Comparison of ENCODE assay signal across 3 cellular contexts in the genomic region with DNA sequence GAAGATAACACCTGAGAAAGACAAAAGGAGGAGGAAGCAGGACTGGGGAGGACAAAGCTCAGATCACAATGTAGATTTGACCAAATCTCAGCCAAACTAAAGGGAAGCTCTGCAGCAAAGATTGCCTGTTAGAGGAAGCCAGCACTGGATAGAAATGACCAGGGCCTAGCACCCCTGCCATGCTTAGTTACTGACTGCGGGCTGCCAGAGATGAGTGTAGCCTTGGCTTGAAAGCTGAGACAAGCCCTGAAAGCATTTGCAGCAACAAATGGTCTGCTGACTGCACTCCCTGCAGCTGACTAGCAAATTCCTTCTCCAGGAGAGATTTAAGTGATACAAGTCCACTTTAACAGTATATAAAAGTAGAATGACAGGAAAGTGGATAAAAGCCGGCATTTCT.
TF ChIP-seq lines count a peak whose summit lies in the region.

No MANE protein-coding gene starts in this region.

TF ChIP-seq in GM23338, 12 proteins besides CTCF, POLR2A, EP300 and RAD21 (continues in another document):
- TF ChIP-seq, protein P1, sequence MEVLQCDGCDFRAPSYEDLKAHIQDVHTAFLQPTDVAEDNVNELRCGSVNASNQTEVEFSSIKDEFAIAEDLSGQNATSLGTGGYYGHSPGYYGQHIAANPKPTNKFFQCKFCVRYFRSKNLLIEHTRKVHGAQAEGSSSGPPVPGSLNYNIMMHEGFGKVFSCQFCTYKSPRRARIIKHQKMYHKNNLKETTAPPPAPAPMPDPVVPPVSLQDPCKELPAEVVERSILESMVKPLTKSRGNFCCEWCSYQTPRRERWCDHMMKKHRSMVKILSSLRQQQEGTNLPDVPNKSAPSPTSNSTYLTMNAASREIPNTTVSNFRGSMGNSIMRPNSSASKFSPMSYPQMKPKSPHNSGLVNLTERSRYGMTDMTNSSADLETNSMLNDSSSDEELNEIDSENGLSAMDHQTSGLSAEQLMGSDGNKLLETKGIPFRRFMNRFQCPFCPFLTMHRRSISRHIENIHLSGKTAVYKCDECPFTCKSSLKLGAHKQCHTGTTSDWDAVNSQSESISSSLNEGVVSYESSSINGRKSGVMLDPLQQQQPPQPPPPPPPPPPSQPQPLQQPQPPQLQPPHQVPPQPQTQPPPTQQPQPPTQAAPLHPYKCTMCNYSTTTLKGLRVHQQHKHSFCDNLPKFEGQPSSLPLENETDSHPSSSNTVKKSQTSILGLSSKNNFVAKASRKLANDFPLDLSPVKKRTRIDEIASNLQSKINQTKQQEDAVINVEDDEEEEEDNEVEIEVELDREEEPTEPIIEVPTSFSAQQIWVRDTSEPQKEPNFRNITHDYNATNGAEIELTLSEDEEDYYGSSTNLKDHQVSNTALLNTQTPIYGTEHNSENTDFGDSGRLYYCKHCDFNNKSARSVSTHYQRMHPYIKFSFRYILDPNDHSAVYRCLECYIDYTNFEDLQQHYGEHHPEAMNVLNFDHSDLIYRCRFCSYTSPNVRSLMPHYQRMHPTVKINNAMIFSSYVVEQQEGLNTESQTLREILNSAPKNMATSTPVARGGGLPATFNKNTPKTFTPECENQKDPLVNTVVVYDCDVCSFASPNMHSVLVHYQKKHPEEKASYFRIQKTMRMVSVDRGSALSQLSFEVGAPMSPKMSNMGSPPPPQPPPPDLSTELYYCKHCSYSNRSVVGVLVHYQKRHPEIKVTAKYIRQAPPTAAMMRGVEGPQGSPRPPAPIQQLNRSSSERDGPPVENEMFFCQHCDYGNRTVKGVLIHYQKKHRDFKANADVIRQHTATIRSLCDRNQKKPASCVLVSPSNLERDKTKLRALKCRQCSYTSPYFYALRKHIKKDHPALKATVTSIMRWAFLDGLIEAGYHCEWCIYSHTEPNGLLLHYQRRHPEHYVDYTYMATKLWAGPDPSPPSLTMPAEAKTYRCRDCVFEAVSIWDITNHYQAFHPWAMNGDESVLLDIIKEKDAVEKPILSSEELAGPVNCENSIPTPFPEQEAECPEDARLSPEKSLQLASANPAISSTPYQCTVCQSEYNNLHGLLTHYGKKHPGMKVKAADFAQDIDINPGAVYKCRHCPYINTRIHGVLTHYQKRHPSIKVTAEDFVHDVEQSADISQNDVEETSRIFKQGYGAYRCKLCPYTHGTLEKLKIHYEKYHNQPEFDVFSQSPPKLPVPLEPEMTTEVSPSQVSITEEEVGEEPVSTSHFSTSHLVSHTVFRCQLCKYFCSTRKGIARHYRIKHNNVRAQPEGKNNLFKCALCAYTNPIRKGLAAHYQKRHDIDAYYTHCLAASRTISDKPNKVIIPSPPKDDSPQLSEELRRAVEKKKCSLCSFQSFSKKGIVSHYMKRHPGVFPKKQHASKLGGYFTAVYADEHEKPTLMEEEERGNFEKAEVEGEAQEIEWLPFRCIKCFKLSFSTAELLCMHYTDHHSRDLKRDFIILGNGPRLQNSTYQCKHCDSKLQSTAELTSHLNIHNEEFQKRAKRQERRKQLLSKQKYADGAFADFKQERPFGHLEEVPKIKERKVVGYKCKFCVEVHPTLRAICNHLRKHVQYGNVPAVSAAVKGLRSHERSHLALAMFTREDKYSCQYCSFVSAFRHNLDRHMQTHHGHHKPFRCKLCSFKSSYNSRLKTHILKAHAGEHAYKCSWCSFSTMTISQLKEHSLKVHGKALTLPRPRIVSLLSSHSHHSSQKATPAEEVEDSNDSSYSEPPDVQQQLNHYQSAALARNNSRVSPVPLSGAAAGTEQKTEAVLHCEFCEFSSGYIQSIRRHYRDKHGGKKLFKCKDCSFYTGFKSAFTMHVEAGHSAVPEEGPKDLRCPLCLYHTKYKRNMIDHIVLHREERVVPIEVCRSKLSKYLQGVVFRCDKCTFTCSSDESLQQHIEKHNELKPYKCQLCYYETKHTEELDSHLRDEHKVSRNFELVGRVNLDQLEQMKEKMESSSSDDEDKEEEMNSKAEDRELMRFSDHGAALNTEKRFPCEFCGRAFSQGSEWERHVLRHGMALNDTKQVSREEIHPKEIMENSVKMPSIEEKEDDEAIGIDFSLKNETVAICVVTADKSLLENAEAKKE (CRISPR knock-in tag; IDR thresholded peaks at IDR 0.05), result no peak
- TF ChIP-seq, protein P2, sequence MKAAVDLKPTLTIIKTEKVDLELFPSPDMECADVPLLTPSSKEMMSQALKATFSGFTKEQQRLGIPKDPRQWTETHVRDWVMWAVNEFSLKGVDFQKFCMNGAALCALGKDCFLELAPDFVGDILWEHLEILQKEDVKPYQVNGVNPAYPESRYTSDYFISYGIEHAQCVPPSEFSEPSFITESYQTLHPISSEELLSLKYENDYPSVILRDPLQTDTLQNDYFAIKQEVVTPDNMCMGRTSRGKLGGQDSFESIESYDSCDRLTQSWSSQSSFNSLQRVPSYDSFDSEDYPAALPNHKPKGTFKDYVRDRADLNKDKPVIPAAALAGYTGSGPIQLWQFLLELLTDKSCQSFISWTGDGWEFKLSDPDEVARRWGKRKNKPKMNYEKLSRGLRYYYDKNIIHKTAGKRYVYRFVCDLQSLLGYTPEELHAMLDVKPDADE (IDR thresholded peaks at IDR 0.05), result no peak
- no peak for TF ChIP-seq POLR2AphosphoS5 (IDR thresholded peaks at IDR 0.05; ENCODE audit: low read depth)

TF ChIP-seq in H1, 55 proteins besides CTCF, POLR2A, EP300 and RAD21 (continues in another document):
- TF ChIP-seq, protein P3, sequence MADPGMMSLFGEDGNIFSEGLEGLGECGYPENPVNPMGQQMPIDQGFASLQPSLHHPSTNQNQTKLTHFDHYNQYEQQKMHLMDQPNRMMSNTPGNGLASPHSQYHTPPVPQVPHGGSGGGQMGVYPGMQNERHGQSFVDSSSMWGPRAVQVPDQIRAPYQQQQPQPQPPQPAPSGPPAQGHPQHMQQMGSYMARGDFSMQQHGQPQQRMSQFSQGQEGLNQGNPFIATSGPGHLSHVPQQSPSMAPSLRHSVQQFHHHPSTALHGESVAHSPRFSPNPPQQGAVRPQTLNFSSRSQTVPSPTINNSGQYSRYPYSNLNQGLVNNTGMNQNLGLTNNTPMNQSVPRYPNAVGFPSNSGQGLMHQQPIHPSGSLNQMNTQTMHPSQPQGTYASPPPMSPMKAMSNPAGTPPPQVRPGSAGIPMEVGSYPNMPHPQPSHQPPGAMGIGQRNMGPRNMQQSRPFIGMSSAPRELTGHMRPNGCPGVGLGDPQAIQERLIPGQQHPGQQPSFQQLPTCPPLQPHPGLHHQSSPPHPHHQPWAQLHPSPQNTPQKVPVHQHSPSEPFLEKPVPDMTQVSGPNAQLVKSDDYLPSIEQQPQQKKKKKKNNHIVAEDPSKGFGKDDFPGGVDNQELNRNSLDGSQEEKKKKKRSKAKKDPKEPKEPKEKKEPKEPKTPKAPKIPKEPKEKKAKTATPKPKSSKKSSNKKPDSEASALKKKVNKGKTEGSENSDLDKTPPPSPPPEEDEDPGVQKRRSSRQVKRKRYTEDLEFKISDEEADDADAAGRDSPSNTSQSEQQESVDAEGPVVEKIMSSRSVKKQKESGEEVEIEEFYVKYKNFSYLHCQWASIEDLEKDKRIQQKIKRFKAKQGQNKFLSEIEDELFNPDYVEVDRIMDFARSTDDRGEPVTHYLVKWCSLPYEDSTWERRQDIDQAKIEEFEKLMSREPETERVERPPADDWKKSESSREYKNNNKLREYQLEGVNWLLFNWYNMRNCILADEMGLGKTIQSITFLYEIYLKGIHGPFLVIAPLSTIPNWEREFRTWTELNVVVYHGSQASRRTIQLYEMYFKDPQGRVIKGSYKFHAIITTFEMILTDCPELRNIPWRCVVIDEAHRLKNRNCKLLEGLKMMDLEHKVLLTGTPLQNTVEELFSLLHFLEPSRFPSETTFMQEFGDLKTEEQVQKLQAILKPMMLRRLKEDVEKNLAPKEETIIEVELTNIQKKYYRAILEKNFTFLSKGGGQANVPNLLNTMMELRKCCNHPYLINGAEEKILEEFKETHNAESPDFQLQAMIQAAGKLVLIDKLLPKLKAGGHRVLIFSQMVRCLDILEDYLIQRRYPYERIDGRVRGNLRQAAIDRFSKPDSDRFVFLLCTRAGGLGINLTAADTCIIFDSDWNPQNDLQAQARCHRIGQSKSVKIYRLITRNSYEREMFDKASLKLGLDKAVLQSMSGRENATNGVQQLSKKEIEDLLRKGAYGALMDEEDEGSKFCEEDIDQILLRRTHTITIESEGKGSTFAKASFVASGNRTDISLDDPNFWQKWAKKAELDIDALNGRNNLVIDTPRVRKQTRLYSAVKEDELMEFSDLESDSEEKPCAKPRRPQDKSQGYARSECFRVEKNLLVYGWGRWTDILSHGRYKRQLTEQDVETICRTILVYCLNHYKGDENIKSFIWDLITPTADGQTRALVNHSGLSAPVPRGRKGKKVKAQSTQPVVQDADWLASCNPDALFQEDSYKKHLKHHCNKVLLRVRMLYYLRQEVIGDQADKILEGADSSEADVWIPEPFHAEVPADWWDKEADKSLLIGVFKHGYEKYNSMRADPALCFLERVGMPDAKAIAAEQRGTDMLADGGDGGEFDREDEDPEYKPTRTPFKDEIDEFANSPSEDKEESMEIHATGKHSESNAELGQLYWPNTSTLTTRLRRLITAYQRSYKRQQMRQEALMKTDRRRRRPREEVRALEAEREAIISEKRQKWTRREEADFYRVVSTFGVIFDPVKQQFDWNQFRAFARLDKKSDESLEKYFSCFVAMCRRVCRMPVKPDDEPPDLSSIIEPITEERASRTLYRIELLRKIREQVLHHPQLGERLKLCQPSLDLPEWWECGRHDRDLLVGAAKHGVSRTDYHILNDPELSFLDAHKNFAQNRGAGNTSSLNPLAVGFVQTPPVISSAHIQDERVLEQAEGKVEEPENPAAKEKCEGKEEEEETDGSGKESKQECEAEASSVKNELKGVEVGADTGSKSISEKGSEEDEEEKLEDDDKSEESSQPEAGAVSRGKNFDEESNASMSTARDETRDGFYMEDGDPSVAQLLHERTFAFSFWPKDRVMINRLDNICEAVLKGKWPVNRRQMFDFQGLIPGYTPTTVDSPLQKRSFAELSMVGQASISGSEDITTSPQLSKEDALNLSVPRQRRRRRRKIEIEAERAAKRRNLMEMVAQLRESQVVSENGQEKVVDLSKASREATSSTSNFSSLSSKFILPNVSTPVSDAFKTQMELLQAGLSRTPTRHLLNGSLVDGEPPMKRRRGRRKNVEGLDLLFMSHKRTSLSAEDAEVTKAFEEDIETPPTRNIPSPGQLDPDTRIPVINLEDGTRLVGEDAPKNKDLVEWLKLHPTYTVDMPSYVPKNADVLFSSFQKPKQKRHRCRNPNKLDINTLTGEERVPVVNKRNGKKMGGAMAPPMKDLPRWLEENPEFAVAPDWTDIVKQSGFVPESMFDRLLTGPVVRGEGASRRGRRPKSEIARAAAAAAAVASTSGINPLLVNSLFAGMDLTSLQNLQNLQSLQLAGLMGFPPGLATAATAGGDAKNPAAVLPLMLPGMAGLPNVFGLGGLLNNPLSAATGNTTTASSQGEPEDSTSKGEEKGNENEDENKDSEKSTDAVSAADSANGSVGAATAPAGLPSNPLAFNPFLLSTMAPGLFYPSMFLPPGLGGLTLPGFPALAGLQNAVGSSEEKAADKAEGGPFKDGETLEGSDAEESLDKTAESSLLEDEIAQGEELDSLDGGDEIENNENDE (IDR thresholded peaks at IDR 0.05; ENCODE audit: insufficient replicate concordance, low read length), result no peak
- no peak for TF ChIP-seq TBP (IDR thresholded peaks at IDR 0.05; ENCODE audit: low read depth, low read length)

TF ChIP-seq in neural cell, 6 proteins besides CTCF, POLR2A, EP300 and RAD21:
- no peak for TF ChIP-seq TAF1 (IDR thresholded peaks at IDR 0.05; ENCODE audit: low read depth)
- TF ChIP-seq, protein P4, sequence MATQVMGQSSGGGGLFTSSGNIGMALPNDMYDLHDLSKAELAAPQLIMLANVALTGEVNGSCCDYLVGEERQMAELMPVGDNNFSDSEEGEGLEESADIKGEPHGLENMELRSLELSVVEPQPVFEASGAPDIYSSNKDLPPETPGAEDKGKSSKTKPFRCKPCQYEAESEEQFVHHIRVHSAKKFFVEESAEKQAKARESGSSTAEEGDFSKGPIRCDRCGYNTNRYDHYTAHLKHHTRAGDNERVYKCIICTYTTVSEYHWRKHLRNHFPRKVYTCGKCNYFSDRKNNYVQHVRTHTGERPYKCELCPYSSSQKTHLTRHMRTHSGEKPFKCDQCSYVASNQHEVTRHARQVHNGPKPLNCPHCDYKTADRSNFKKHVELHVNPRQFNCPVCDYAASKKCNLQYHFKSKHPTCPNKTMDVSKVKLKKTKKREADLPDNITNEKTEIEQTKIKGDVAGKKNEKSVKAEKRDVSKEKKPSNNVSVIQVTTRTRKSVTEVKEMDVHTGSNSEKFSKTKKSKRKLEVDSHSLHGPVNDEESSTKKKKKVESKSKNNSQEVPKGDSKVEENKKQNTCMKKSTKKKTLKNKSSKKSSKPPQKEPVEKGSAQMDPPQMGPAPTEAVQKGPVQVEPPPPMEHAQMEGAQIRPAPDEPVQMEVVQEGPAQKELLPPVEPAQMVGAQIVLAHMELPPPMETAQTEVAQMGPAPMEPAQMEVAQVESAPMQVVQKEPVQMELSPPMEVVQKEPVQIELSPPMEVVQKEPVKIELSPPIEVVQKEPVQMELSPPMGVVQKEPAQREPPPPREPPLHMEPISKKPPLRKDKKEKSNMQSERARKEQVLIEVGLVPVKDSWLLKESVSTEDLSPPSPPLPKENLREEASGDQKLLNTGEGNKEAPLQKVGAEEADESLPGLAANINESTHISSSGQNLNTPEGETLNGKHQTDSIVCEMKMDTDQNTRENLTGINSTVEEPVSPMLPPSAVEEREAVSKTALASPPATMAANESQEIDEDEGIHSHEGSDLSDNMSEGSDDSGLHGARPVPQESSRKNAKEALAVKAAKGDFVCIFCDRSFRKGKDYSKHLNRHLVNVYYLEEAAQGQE (IDR thresholded peaks at IDR 0.05; ENCODE audit: borderline replicate concordance), result no peak
- no peak for TF ChIP-seq SMC3 (conservative IDR thresholded peaks at IDR 0.05; ENCODE audit: poor library complexity)
- TF ChIP-seq POLR2AphosphoS5 (IDR thresholded peaks at IDR 0.05), result peak; percentile 34
- no peak for TF ChIP-seq EZH2 (IDR thresholded peaks at IDR 0.05; ENCODE audit: borderline replicate concordance, insufficient read depth, low read length, poor library complexity, severe bottlenecking)
- no peak for TF ChIP-seq MXI1 (conservative IDR thresholded peaks at IDR 0.05; ENCODE audit: poor library complexity, severe bottlenecking)
